ENCODE assay signal across 1 cellular context in genomic region chr3:6439824-6440223, GRCh38.
TF ChIP-seq lines count a peak whose summit lies in the region.

No MANE protein-coding gene starts in this region.

TF ChIP-seq in HepG2, 621 proteins besides CTCF, POLR2A, EP300 and RAD21 (continued from another document):
- TF ChIP-seq SP2 (CRISPR knock-in tag; IDR thresholded peaks at IDR 0.05) (no peak), ZBTB49 (CRISPR knock-in tag; IDR thresholded peaks at IDR 0.05; ENCODE audit: borderline replicate concordance) (no peak), ZNF10 (CRISPR knock-in tag; IDR thresholded peaks at IDR 0.05; ENCODE audit: borderline replicate concordance, low read depth) (no peak)
